Comparison of ENCODE assay signal across 8 cellular contexts in the genomic region with DNA sequence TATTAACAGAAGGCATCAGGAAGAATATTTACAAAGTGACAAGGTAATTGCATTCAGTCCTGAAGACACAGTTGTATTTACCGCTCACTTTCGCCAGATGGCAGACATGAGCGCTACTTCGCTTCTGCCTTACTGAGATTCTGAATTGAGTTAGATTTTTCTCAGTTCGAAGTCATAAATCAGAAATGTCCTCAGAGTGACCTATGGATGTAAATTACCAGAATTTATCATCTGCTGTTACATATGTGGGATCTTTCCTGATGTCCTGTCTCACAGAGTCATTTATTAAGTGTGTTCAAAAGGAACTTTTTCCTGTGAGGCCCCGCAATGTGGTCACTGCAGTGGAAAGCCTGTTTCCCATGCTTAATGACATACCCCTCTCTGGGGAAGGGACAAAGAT.
DNase-seq lines count a peak whose midpoint lies in the region; ATAC-seq, FAIRE-seq and TF ChIP-seq lines count a peak whose summit lies in the region.

No MANE protein-coding gene starts in this region.

- H3K27ac Mint-ChIP-seq in MCF 10A (ENCODE audit: low read depth, unreplicated experiment) = no peak overlapping the region

- no peaks in the 10 kb centered on the region for H3K9me3 Mint-ChIP-seq in MCF 10A (ENCODE audit: unreplicated experiment)

- H3K27me3 Mint-ChIP-seq in MCF 10A (ENCODE audit: insufficient read depth, unreplicated experiment) = no peaks in the 10 kb centered on the region

- no peak overlapping the region for H3K27ac ChIP-seq in HL-60 (replicated peaks)
- H3K27ac ChIP-seq in kidney (ENCODE audit: low read depth in 2 of 2, low read length in 2 of 2) = no peak overlapping the region

- no peak overlapping the region for H3K4me3 Mint-ChIP-seq in MCF 10A (ENCODE audit: unreplicated experiment)

- no peaks in the 10 kb centered on the region for H3K4me1 Mint-ChIP-seq in MCF 10A (ENCODE audit: insufficient read depth, unreplicated experiment)

- H3K4me3 ChIP-seq in HL-60 (replicated peaks; ENCODE audit: insufficient read depth, low read length) = no peak overlapping the region
- H3K4me3 ChIP-seq in kidney (ENCODE audit: low read length in 2 of 2) = no peak overlapping the region

- no peaks in the 10 kb centered on the region for H3K4me1 ChIP-seq in kidney (ENCODE audit: control insufficient read depth in 1 of 2, insufficient read depth in 1 of 2, low read depth in 1 of 2, low read length in 2 of 2)

- intact Hi-C loops in MCF 10A (cut with micrococcal nuclease) (no loop called here), kidney (cut with DNase I) (no loop called here)

- H3K27me3 ChIP-seq in HL-60 (ENCODE audit: insufficient read depth, poor library complexity, severe bottlenecking) = no peaks in the 10 kb centered on the region

- peak; percentile 85 for ATAC-seq in GM21390 (IDR thresholded peaks at IDR 0.05; ENCODE audit: unreplicated experiment)

- H3K9ac ChIP-seq in kidney (ENCODE audit: low read length in 2 of 2) = no peak overlapping the region

- H3K36me3 ChIP-seq in kidney (ENCODE audit: control insufficient read depth in 1 of 2, insufficient read depth in 2 of 2, low read length in 2 of 2) = no peaks in the 10 kb centered on the region

- no peaks in the 10 kb centered on the region for H3K36me3 Mint-ChIP-seq in MCF 10A (ENCODE audit: insufficient read depth, unreplicated experiment)

- DNase-seq in DMS153 treated with DMSO at 0.1 percent for 48 hours (lab: John Stamatoyannopoulos, UW; ENCODE audit: unreplicated experiment) = peak; percentile 41
- no peak for DNase-seq in DMS153 (lab: John Stamatoyannopoulos, UW)
- peak in 1 of 2 experiments; percentile 13 for DNase-seq in HL-60 (ENCODE audit: low read depth in 1 of 2, low spot score in 1 of 2)
- peak; percentile 2 for DNase-seq in SW480 (ENCODE audit: low spot score)
- peak; percentile 72 for DNase-seq in MCF 10A (ENCODE audit: unreplicated experiment)
- DNase-seq in kidney = no peak
- DNase-seq in stimulated activated CD4-positive, alpha-beta T cell treated with anti-CD3 and anti-CD28 coated beads, Interleukin-4, amount 100 ng/mL, for 24 hours = peak; percentile 55

- no TSS peak for BruUV-seq in MCF 10A (replicated peaks; lab: Mats Ljungman, UMichigan)

- no peaks in the 10 kb centered on the region for H3K9me3 ChIP-seq in kidney (ENCODE audit: control insufficient read depth in 1 of 2, low read length in 2 of 2)

- POLR2A ChIA-PET in MCF 10A (lab: Yijun Ruan, JAX) = no interaction called here

- FAIRE-seq in kidney (lab: Jason Lieb, UNC) = peak; percentile 94

- TF ChIP-seq CTCF in HL-60 (IDR thresholded peaks at IDR 0.05; ENCODE audit: insufficient read depth, low read length) (peak; percentile 53), MCF 10A (IDR thresholded peaks at IDR 0.05; ENCODE audit: unreplicated experiment) (peak; percentile 66), kidney (IDR thresholded peaks at IDR 0.05; ENCODE audit: borderline replicate concordance, extremely low read depth, insufficient read depth) (peak; percentile 80)

- CTCF ChIA-PET in MCF 10A (lab: Yijun Ruan, JAX) = interaction anchor here (0.6 to 3.1 kb wide), 16 partner anchors 9 to 885 kb away, joined by 3 to 19 read pairs (median 4); no protein-coding TSS in a partner anchor

Comparison
In these comparisons a context has a peak if more than half of its experiments do, and no peak if none do; other contexts are left out.
1. DNase-seq: peak in DMS153 treated with DMSO at 0.1 percent for 48 hours (single experiment), SW480 (single experiment), MCF 10A (single experiment) and stimulated activated CD4-positive, alpha-beta T cell treated with anti-CD3 and anti-CD28 coated beads, Interleukin-4, amount 100 ng/mL, for 24 hours (single experiment); none in DMS153 (single experiment) and kidney (single experiment).
2. Peak in every context shown above with its lines, with median percentiles within 50 percentile points of each other: CTCF ChIP-seq.